Comparison of ENCODE assay signal across 1 cellular context in genomic region chr1:54272772-54273091, GRCh38.
TF ChIP-seq lines count a peak whose summit lies in the region.

No MANE protein-coding gene starts in this region.

TF ChIP-seq in WTC11, 78 proteins besides CTCF, POLR2A, EP300 and RAD21 (continued from another document):
- no peak for TF ChIP-seq ATF2 (CRISPR knock-in tag; IDR thresholded peaks at IDR 0.05; ENCODE audit: borderline replicate concordance, low read depth)
- no peak for TF ChIP-seq ERG (CRISPR knock-in tag; IDR thresholded peaks at IDR 0.05)
- TF ChIP-seq KAT7 (CRISPR knock-in tag; IDR thresholded peaks at IDR 0.05; ENCODE audit: borderline replicate concordance), result no peak
